ENCODE assay signal across 19 cellular contexts in the genomic region with DNA sequence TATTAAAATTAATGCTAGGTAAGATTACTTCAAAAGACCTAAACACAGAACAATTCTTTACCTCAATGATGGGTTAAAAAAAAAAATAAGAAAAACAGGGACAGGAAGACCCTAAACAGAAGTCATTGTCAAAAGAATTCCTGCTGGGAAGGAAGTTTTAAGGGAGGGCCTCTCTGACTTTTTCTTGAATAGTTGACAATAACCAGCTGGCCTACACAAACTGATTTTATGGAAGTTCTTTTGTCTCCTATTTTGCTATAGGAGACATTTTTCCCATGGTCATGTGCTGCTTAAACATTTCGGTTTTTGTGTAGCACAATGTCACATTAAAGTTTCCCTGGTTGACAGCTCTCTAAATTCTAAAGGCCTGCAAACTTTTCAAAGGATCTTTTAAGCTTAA. TPM values are rescaled to one million over a fixed set of nuclear protein-coding genes. Genes with fewer than 3 reads are reported as not detected.
DNase-seq lines count a peak whose midpoint lies in the region; ATAC-seq and TF ChIP-seq lines count a peak whose summit lies in the region.
"Had no signal": no experiment of that assay in that cellular context is flagged by ENCODE, and none has a peak within 500 bp of the region (broad histone marks: within the 10 kb centered on the region; RNA-seq: fewer than 3 reads in every experiment).

No MANE protein-coding gene starts in this region.

- no peak overlapping the region for H2BK120ac ChIP-seq in mesendoderm (ENCODE audit: low read depth, low read length)

- H3K9ac ChIP-seq in HUES6 (ENCODE audit: low read length) (no peak overlapping the region), mesendoderm (ENCODE audit: low read length) (no peak overlapping the region)
- H3K9ac ChIP-seq: BLaER1 treated with 17β-estradiol and CSF1 and Interleukin-3, amounts not matched to agents 10 nM and 100 nM had no signal

- TF ChIP-seq POLR2A in heart left ventricle (IDR thresholded peaks at IDR 0.05): no peak

- no peak overlapping the region for H3K4me3 ChIP-seq in heart left ventricle
- no peak overlapping the region for H3K4me3 ChIP-seq in right atrium auricular region
- no peak overlapping the region for H3K4me3 ChIP-seq in HUES6 (ENCODE audit: low read depth, low read length)
- H3K4me3 ChIP-seq in mesendoderm (ENCODE audit: low read length): no peak overlapping the region
- H3K4me3 ChIP-seq in CD8-positive, alpha-beta T cell (ENCODE audit: low read depth, low read length): no peak overlapping the region
- H3K4me3 ChIP-seq: BLaER1 treated with 17β-estradiol and CSF1 and Interleukin-3, amounts not matched to agents 10 nM and 100 nM; GM12878; GM23338 had no signal

- no peak overlapping the region for H3K23ac ChIP-seq in mesendoderm (ENCODE audit: low read length)

- H3K4me1 ChIP-seq in heart left ventricle (peaks cover 0 to 12% (median 1%) of the 10 kb centered on the region in 12 donors), right atrium auricular region (no peaks in the 10 kb centered on the region), HUES6 (ENCODE audit: control insufficient read depth, insufficient read depth, low read length) (peaks cover 9% of the 10 kb centered on the region), mesendoderm (ENCODE audit: control insufficient read depth, low read depth, low read length) (no peaks in the 10 kb centered on the region)
- no peaks in the 10 kb centered on the region for H3K4me1 ChIP-seq in CD8-positive, alpha-beta T cell (ENCODE audit: insufficient read depth, low read length)
- H3K4me1 ChIP-seq: BLaER1 treated with 17β-estradiol and CSF1 and Interleukin-3, amounts not matched to agents 10 nM and 100 nM had no signal

- ATAC-seq in heart left ventricle: peak in 1 of 4 donors; percentile 55
- no peak for ATAC-seq in GM21381 (IDR thresholded peaks at IDR 0.05; ENCODE audit: unreplicated experiment)
- ATAC-seq in CD8-positive, alpha-beta T cell: no peak
- ATAC-seq: GM12878, GM23338, HepG2 had no signal

- CTCF ChIA-PET in CD8-positive, alpha-beta T cell (lab: Charles Lee): no interaction called here

- H3K4me3 Mint-ChIP-seq in endothelial cell (ENCODE audit: unreplicated experiment): no peak overlapping the region
- no peak overlapping the region for H3K4me3 Mint-ChIP-seq in CD8-positive, alpha-beta T cell
- H3K4me3 Mint-ChIP-seq: CD4-positive, CD25-positive, alpha-beta regulatory T cell; GM23338 had no signal

- peaks cover 16% of the 10 kb centered on the region for H3K4me1 Mint-ChIP-seq in endothelial cell (ENCODE audit: unreplicated experiment)
- H3K4me1 Mint-ChIP-seq in CD8-positive, alpha-beta T cell (ENCODE audit: low read depth): peaks cover 1% of the 10 kb centered on the region

- no peak overlapping the region for H4K5ac ChIP-seq in mesendoderm (ENCODE audit: low read length)

- H2AK5ac ChIP-seq in mesendoderm (ENCODE audit: low read length): no peak overlapping the region

- H3K4ac ChIP-seq in mesendoderm (ENCODE audit: low read depth, low read length): no peak overlapping the region

- no peaks in the 10 kb centered on the region for H3K79me1 ChIP-seq in mesendoderm (ENCODE audit: low read length)

- peaks cover 0 to 7% (median 0%) of the 10 kb centered on the region in 12 donors for H3K9me3 ChIP-seq in heart left ventricle
- no peaks in the 10 kb centered on the region for H3K9me3 ChIP-seq in right atrium auricular region
- H3K9me3 ChIP-seq in HUES6 (ENCODE audit: control insufficient read depth, insufficient read depth, low read depth, low read length): peaks cover 4% of the 10 kb centered on the region; the same call in 1 of the 2 replicates
- no peaks in the 10 kb centered on the region for H3K9me3 ChIP-seq in CD8-positive, alpha-beta T cell (ENCODE audit: low read length)

- no peak overlapping the region for H2BK5ac ChIP-seq in mesendoderm (ENCODE audit: low read length)

- intact Hi-C loops in heart left ventricle (cut with DNase I): no loop called here
- intact Hi-C loops in CD8-positive, alpha-beta T cell (cut with DNase I, micrococcal nuclease): no loop called here

- H3K4me2 ChIP-seq in mesendoderm (ENCODE audit: low read length): no peak overlapping the region
- H3K4me2 ChIP-seq: BLaER1 treated with 17β-estradiol and CSF1 and Interleukin-3, amounts not matched to agents 10 nM and 100 nM; GM23338 had no signal

- peak overlapping the region; percentile 94 for H3K27ac Mint-ChIP-seq in endothelial cell (ENCODE audit: unreplicated experiment)
- no peak overlapping the region for H3K27ac Mint-ChIP-seq in CD8-positive, alpha-beta T cell
- H3K27ac Mint-ChIP-seq: CD4-positive, CD25-positive, alpha-beta regulatory T cell; GM23338 had no signal

- H3K56ac ChIP-seq in mesendoderm (ENCODE audit: low read length): no peak overlapping the region

- H3K79me2 ChIP-seq in mesendoderm (ENCODE audit: control insufficient read depth, insufficient read depth, low read length): no peaks in the 10 kb centered on the region

- peaks cover 41% of the 10 kb centered on the region for H3K36me3 Mint-ChIP-seq in endothelial cell (ENCODE audit: low read depth, unreplicated experiment)
- no peaks in the 10 kb centered on the region for H3K36me3 Mint-ChIP-seq in CD8-positive, alpha-beta T cell
- H3K36me3 Mint-ChIP-seq: CD4-positive, CD25-positive, alpha-beta regulatory T cell had no signal

- H3K27ac ChIP-seq in heart left ventricle (peak overlapping the region in 10 of 12 donors; percentile 17 to 76 (median 58)), right atrium auricular region (peak overlapping the region in 1 of 2 donors; percentile 6), HUES6 (ENCODE audit: low read depth, low read length) (0 out of 2 replicates have a peak overlapping the region, but pooled peaks have one; percentile 3), mesendoderm (ENCODE audit: low read depth, low read length) (no peak overlapping the region)
- H3K27ac ChIP-seq in CD8-positive, alpha-beta T cell (ENCODE audit: low read depth, low read length): no peak overlapping the region
- H3K27ac ChIP-seq: BLaER1 treated with 17β-estradiol and CSF1 and Interleukin-3, amounts not matched to agents 10 nM and 100 nM had no signal

- WGBS in heart left ventricle, 4 donors: 51 to 67% (median 56%) methylated on average over 1 of the region's 1 CpG
- no CpG with 5 or more reads among the region's 1 CpG for WGBS in mesendoderm (ENCODE audit: extremely low coverage, insufficient coverage, low lambda C conversion rate)

- H3K27me3 ChIP-seq in heart left ventricle: no peaks in the 10 kb centered on the region
- no peaks in the 10 kb centered on the region for H3K27me3 ChIP-seq in right atrium auricular region
- no peaks in the 10 kb centered on the region for H3K27me3 ChIP-seq in HUES6 (ENCODE audit: control insufficient read depth, insufficient read depth, low read length)
- no peaks in the 10 kb centered on the region for H3K27me3 ChIP-seq in mesendoderm (ENCODE audit: insufficient read depth, low read length, poor library complexity)
- H3K27me3 ChIP-seq in CD8-positive, alpha-beta T cell (ENCODE audit: insufficient read depth, low read length): no peaks in the 10 kb centered on the region
- H3K27me3 ChIP-seq: BLaER1 treated with 17β-estradiol and CSF1 and Interleukin-3, amounts not matched to agents 10 nM and 100 nM had no signal

- no peaks in the 10 kb centered on the region for H3K9me3 Mint-ChIP-seq in endothelial cell (ENCODE audit: unreplicated experiment)
- H3K9me3 Mint-ChIP-seq in CD8-positive, alpha-beta T cell: no peaks in the 10 kb centered on the region
- H3K9me3 Mint-ChIP-seq: CD4-positive, CD25-positive, alpha-beta regulatory T cell had no signal

- peaks cover 3% of the 10 kb centered on the region for H3K27me3 Mint-ChIP-seq in endothelial cell (ENCODE audit: unreplicated experiment)
- no peaks in the 10 kb centered on the region for H3K27me3 Mint-ChIP-seq in CD8-positive, alpha-beta T cell (ENCODE audit: low read depth)

- H3K18ac ChIP-seq in mesendoderm (ENCODE audit: low read length): no peak overlapping the region

- TF ChIP-seq CTCF in heart left ventricle (IDR thresholded peaks at IDR 0.05) (no peak), right atrium auricular region (IDR thresholded peaks at IDR 0.05) (no peak), endothelial cell (IDR thresholded peaks at IDR 0.05; ENCODE audit: unreplicated experiment) (no peak)
- no peak for TF ChIP-seq CTCF in CD8-positive, alpha-beta T cell (IDR thresholded peaks at IDR 0.05)

- H2BK15ac ChIP-seq in mesendoderm (replicated peaks; ENCODE audit: low read depth): no peak overlapping the region

- H3K36me3 ChIP-seq in heart left ventricle: peaks cover 0 to 24% (median 10%) of the 10 kb centered on the region in 9 donors
- no peaks in the 10 kb centered on the region for H3K36me3 ChIP-seq in right atrium auricular region
- no peaks in the 10 kb centered on the region for H3K36me3 ChIP-seq in HUES6 (ENCODE audit: control insufficient read depth, insufficient read depth, low read length)
- H3K36me3 ChIP-seq in mesendoderm (ENCODE audit: control insufficient read depth, insufficient read depth, low read length): no peaks in the 10 kb centered on the region
- H3K36me3 ChIP-seq in CD8-positive, alpha-beta T cell (ENCODE audit: insufficient read depth, low read length): no peaks in the 10 kb centered on the region
- H3K36me3 ChIP-seq: BLaER1 treated with 17β-estradiol and CSF1 and Interleukin-3, amounts not matched to agents 10 nM and 100 nM had no signal

- POLR2A ChIA-PET in CD8-positive, alpha-beta T cell (lab: Charles Lee): no interaction called here

- H4K8ac ChIP-seq in mesendoderm (ENCODE audit: low read depth, low read length): no peak overlapping the region

- DNase-seq in heart left ventricle (no peak), right atrium auricular region (ENCODE audit: low spot score) (no peak), endothelial cell (ENCODE audit: low spot score) (no peak), mesendoderm (peak; percentile 19), NCI-H1092 treated with DMSO at 0.1 percent for 48 hours (lab: John Stamatoyannopoulos, UW) (no peak)
- DNase-seq in CD8-positive, alpha-beta T cell: no peak
- DNase-seq: 8988T; ACHN; Calu3; CD4-positive, CD25-positive, alpha-beta regulatory T cell; DMS 273 treated with DMSO at 0.1 percent for 48 hours; H7 had no signal

RNA-seq across cellular contexts. Expression of a gene that starts 55.3 kb away (rescaled TPM):
- total RNA-seq in heart left ventricle (10 to 100 TPM in 1 of 9 donors, 1 to 10 TPM in 8; 3.2 to 10.1 (median 5.3) TPM), right atrium auricular region (10 to 100 TPM in 1 of 2 donors, 1 to 10 TPM in 1; 4.5 to 11.6 TPM), endothelial cell (ENCODE audit: unreplicated experiment) (27.2 TPM)
- polyA plus RNA-seq in heart left ventricle: 1 to 10 TPM; 1.1 to 2.3 TPM
- 0.42 TPM for polyA plus RNA-seq in mesendoderm (2013, experiment 1 of 2)
- polyA plus RNA-seq in mesendoderm (2013, experiment 2 of 2): 0.42 TPM
- total RNA-seq in CD8-positive, alpha-beta T cell: not detected
- total RNA-seq: CD4-positive, CD25-positive, alpha-beta regulatory T cell; Daoy; GM12878; HepG2 had no signal
- polyA plus RNA-seq: HepG2 had no signal

Comparison
In these comparisons a context has a peak if more than half of its experiments do, and no peak if none do; other contexts are left out.
1. H3K27ac ChIP-seq: peak in heart left ventricle (10 of 12) and HUES6 (single experiment); none in mesendoderm (single experiment) and CD8-positive, alpha-beta T cell (single experiment).
2. RNA of a gene that starts 55.3 kb away (total RNA-seq): 27.2 TPM in endothelial cell (single experiment), 4.5 to 11.6 TPM in right atrium auricular region and 3.2 to 10.1 TPM in heart left ventricle; not detected in CD8-positive, alpha-beta T cell; every median in the first group is over 4 times any median in the second.